In the genomic region with DNA sequence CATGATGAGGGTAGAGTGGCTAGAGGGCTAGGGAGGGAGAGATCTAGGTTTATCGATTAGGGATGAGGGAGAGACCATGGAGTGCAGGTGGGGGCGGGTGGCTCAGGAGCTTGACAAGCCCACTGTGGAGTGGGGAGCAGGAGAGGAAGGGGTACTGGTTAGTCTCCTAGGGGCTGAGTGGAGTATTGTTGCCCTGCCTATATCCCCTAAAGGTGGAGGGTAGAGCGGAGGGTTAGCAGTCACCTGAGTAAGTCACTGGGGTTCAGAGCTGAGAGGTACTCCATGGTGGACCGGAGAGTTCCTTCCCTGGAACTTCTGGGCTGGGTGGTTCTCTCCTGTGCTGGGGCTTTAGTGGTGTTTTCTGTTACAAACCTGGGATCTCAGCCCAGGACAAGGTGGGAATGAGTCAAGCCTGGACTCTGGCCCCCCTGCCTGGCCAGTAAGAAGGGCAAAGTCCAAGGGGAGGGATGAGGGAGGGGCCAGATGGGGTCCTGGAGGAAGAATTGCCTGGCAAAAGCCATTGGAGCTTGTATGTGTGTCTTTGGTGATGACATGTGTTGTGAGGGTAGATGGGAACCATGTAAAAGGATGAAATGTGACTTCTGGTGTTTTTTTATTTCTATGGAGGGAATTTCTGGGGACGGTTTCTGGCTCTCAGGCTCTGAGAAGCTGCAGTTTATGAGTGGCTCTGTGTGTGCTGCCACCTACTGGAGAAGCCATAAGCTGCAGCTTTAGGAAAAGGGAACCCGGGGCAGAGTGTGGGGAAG, we compare ENCODE assay signal across 8 cellular contexts. TPM values are rescaled to one million over a fixed set of nuclear protein-coding genes. Genes with fewer than 3 reads are reported as not detected.
A peak's percentile ranks its signal among the peaks of the same experiment; 100 is the strongest.
DNase-seq lines count a peak whose midpoint lies in the region; ATAC-seq and TF ChIP-seq lines count a peak whose summit lies in the region.

A gene with protein sequence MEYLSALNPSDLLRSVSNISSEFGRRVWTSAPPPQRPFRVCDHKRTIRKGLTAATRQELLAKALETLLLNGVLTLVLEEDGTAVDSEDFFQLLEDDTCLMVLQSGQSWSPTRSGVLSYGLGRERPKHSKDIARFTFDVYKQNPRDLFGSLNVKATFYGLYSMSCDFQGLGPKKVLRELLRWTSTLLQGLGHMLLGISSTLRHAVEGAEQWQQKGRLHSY (minus strand): TSS at position 403 of the 767 bp plus-strand sequence. CDS start 119 bp downstream, at position 284.

- no peaks in the 10 kb centered on the region for H3K79me2 ChIP-seq in DND-41 (ENCODE audit: insufficient read depth, low read length)

- TF ChIP-seq CTCF in DND-41 (IDR thresholded peaks at IDR 0.05; ENCODE audit: borderline replicate concordance, extremely low read depth, low read length, poor library complexity, severe bottlenecking): peak; percentile 95
- peak; percentile 96 for TF ChIP-seq CTCF in fibroblast of mammary gland (conservative IDR thresholded peaks at IDR 0.05; ENCODE audit: control insufficient read depth, insufficient read depth, low read depth, low read length)

- H3K27me3 ChIP-seq in DND-41 (ENCODE audit: insufficient read depth, low read length, poor library complexity) (no peaks in the 10 kb centered on the region), neuronal stem cell (ENCODE audit: control insufficient read depth in 3 of 3, insufficient read depth in 3 of 3, low read depth in 1 of 3, low read length in 3 of 3) (no peaks in the 10 kb centered on the region)

- no peak within 1 kb of the TSS for H2BK12ac ChIP-seq in neuronal stem cell (ENCODE audit: low read length)

- H3K9me3 ChIP-seq in DND-41 (ENCODE audit: insufficient read depth, low read length, severe bottlenecking): no peaks in the 10 kb centered on the region
- no peaks in the 10 kb centered on the region for H3K9me3 ChIP-seq in neuronal stem cell (replicated peaks in 1 of 2; ENCODE audit: control insufficient read depth in 2 of 2, insufficient read depth in 1 of 2, low read depth in 1 of 2, low read length in 2 of 2)

- H3K4me3 ChIP-seq in DND-41 (ENCODE audit: low read depth in 1 of 2, low read length in 2 of 2): no peak within 1 kb of the TSS
- no peak within 1 kb of the TSS for H3K4me3 ChIP-seq in fibroblast of mammary gland (ENCODE audit: control insufficient read depth, low read depth, low read length)
- no peak within 1 kb of the TSS for H3K4me3 ChIP-seq in neuronal stem cell (ENCODE audit: low read length in 2 of 2)

- no peak within 1 kb of the TSS for H2BK5ac ChIP-seq in neuronal stem cell (ENCODE audit: low read length)

- no peak within 1 kb of the TSS for H3K23ac ChIP-seq in neuronal stem cell (ENCODE audit: low read depth, low read length, poor library complexity)

- H2AFZ ChIP-seq in DND-41 (ENCODE audit: low read depth, low read length) (no peak within 1 kb of the TSS), neuronal stem cell (ENCODE audit: low read length) (no peak within 1 kb of the TSS)

- H3K4me1 ChIP-seq in DND-41 (ENCODE audit: insufficient read depth, low read length): no peaks in the 10 kb centered on the region
- H3K4me1 ChIP-seq in neuronal stem cell (ENCODE audit: control insufficient read depth in 2 of 2, insufficient read depth in 1 of 2, low read depth in 1 of 2, low read length in 2 of 2): no peaks in the 10 kb centered on the region

- H3K9ac ChIP-seq in DND-41 (ENCODE audit: low read depth, low read length) (no peak within 1 kb of the TSS), neuronal stem cell (ENCODE audit: low read depth, low read length, poor library complexity) (no peak within 1 kb of the TSS)

- H3K36me3 ChIP-seq in DND-41 (ENCODE audit: insufficient read depth, low read length) (peaks cover 73% of the 10 kb centered on the region), neuronal stem cell (replicated peaks in 1 of 2; ENCODE audit: control insufficient read depth in 2 of 2, insufficient read depth in 2 of 2, low read length in 2 of 2) (peaks cover 35 to 77% of the 10 kb centered on the region in 2 donors)

- no peak within 1 kb of the TSS for H3K14ac ChIP-seq in neuronal stem cell (ENCODE audit: low read length)

- H3K27ac ChIP-seq in DND-41 (ENCODE audit: low read length) (no peak within 1 kb of the TSS), neuronal stem cell (replicated peaks; ENCODE audit: low read length) (no peak within 1 kb of the TSS)

- H2BK120ac ChIP-seq in neuronal stem cell (ENCODE audit: low read depth, low read length): no peak within 1 kb of the TSS

- no peak within 1 kb of the TSS for H3K4ac ChIP-seq in neuronal stem cell (ENCODE audit: low read length)

- no peak within 1 kb of the TSS for H2BK15ac ChIP-seq in neuronal stem cell (ENCODE audit: low read length)

- WGBS in neuronal stem cell (ENCODE audit: extremely low coverage in 2 of 2, insufficient read length in 2 of 2, insufficient replicate concordance in 1 of 2), 2 donors: no CpG with 5 or more reads among the region's 6 CpGs

- 0 out of 2 replicates have a peak, but pooled peaks cover 5% of the 10 kb centered on the region for H4K20me1 ChIP-seq in DND-41 (ENCODE audit: insufficient read depth, low read length)

- no peak within 1 kb of the TSS for H4K8ac ChIP-seq in neuronal stem cell (ENCODE audit: low read depth, low read length)

- H3K79me1 ChIP-seq in neuronal stem cell (ENCODE audit: low read depth, low read length): no peaks in the 10 kb centered on the region

- ATAC-seq in DND-41 (ENCODE audit: insufficient read depth, low read depth): peak; percentile 87
- ATAC-seq in HG03108 (IDR thresholded peaks at IDR 0.05; ENCODE audit: unreplicated experiment): no peak

- no peak within 1 kb of the TSS for H3K4me2 ChIP-seq in DND-41 (ENCODE audit: insufficient read depth, low read length)
- no peak within 1 kb of the TSS for H3K4me2 ChIP-seq in neuronal stem cell (ENCODE audit: insufficient read depth, low read length, poor library complexity, severe bottlenecking)

- H4K91ac ChIP-seq in neuronal stem cell (ENCODE audit: low read depth, low read length, poor library complexity): no peak within 1 kb of the TSS

- no peak within 1 kb of the TSS for H2AK5ac ChIP-seq in neuronal stem cell (ENCODE audit: low read depth, low read length)

- no peak within 1 kb of the TSS for H3K18ac ChIP-seq in neuronal stem cell (ENCODE audit: low read length)

- DNase-seq in DND-41: peak; percentile 67
- peak; percentile 82 for DNase-seq in HT-29 (ENCODE audit: low spot score)
- peak; percentile 63 for DNase-seq in RKO (ENCODE audit: low spot score)
- peak; percentile 84 for DNase-seq in activated effector memory CD4-positive, alpha-beta T cell treated with anti-CD3 and anti-CD28 coated beads, Interleukin-2, amount 50 U/mL, for 16 hours
- peak; percentile 60 for DNase-seq in fibroblast of mammary gland (ENCODE audit: low read depth)
- peak; percentile 53 for DNase-seq in neuronal stem cell (ENCODE audit: low spot score)
- no peak for DNase-seq in SKM-1 (lab: John Stamatoyannopoulos, UW; ENCODE audit: unreplicated experiment)

RNA-seq across cellular contexts. Expression of the gene that starts here (rescaled TPM):
- total RNA-seq in HT-29 (2014; rRNA removed; shearing (Covaris generic)): 0.31 and 2.3 TPM in 2 replicates
- not detected for polyA plus RNA-seq in neuronal stem cell (2013, experiment 1 of 2)
- polyA plus RNA-seq in neuronal stem cell (2013, experiment 2 of 2): not detected
